Comparison of ENCODE assay signal across 8 cellular contexts in genomic region chr3:174440350-174440716, GRCh38.
DNase-seq lines count a peak whose midpoint lies in the region; ATAC-seq, FAIRE-seq and TF ChIP-seq lines count a peak whose summit lies in the region.

No MANE protein-coding gene starts in this region.

- H3K4me1 ChIP-seq in A549, result peaks cover 16% of the 10 kb centered on the region
- peaks cover 34% of the 10 kb centered on the region for H3K4me1 ChIP-seq in GM23338 (ENCODE audit: insufficient read depth)
- no peaks in the 10 kb centered on the region for H3K4me1 ChIP-seq in NT2/D1 (ENCODE audit: insufficient read depth, insufficient read length)
- peaks cover 17% of the 10 kb centered on the region for H3K4me1 ChIP-seq in ectodermal cell (ENCODE audit: control insufficient read depth, insufficient read depth, low read length)
- H3K4me1 ChIP-seq in mucosa of stomach (ENCODE audit: control insufficient read depth, insufficient read depth, low read length), result peaks cover 4% of the 10 kb centered on the region

- H3K27ac ChIP-seq in A549, result peak overlapping the region; percentile 89 to 98
- H3K27ac ChIP-seq in GM23338 (ENCODE audit: low read depth), result peak overlapping the region; percentile 96
- peak overlapping the region; percentile 98 for H3K27ac ChIP-seq in ectodermal cell (ENCODE audit: insufficient read depth, low read depth, low read length, poor library complexity, severe bottlenecking)

- CTCF ChIA-PET in A549 (lab: Yijun Ruan, JAX), result interaction anchor here (1.2 to 2.1 kb wide), 2 partner anchors 13 kb away, joined by 3 to 7 read pairs; no protein-coding TSS in a partner anchor

- TF ChIP-seq POLR2A in A549 (IDR thresholded peaks at IDR 0.05; ENCODE audit: low read length), result no peak

- TF ChIP-seq RAD21 in A549 (conservative IDR thresholded peaks at IDR 0.05 in 1 of 2, IDR thresholded peaks at IDR 0.05 in 1 of 2), result no peak

- H3K4me2 ChIP-seq in A549 (peak overlapping the region; percentile 79), GM23338 (peak overlapping the region; percentile 96)

- H3K9me3 ChIP-seq in A549 (no peaks in the 10 kb centered on the region), NT2/D1 (ENCODE audit: insufficient read depth, low read length) (no peaks in the 10 kb centered on the region), ectodermal cell (ENCODE audit: control insufficient read depth, low read length) (no peaks in the 10 kb centered on the region), mucosa of stomach (ENCODE audit: control insufficient read depth, low read length) (no peaks in the 10 kb centered on the region)

- peaks cover 4% of the 10 kb centered on the region for H3K79me2 ChIP-seq in GM23338 (replicated peaks; ENCODE audit: insufficient read depth)

- peaks cover 27% of the 10 kb centered on the region for H3K4me1 Mint-ChIP-seq in GM23338

- H3K4me3 Mint-ChIP-seq in GM23338, result peak overlapping the region; percentile 72

- no peaks in the 10 kb centered on the region for H3K9me2 ChIP-seq in GM23338 (ENCODE audit: insufficient read depth)

- H3K4me3 ChIP-seq in A549, result peak overlapping the region; percentile 59
- peak overlapping the region; percentile 73 for H3K4me3 ChIP-seq in GM23338
- H3K4me3 ChIP-seq in NT2/D1 (ENCODE audit: insufficient read length, low read depth), result peak overlapping the region; percentile 64
- peak overlapping the region; percentile 78 for H3K4me3 ChIP-seq in ectodermal cell (ENCODE audit: insufficient read depth, low read depth, low read length)
- H3K4me3 ChIP-seq in mucosa of stomach (ENCODE audit: low read length), result peak overlapping the region; percentile 88

- H3K27me3 Mint-ChIP-seq in GM23338 (ENCODE audit: insufficient read depth, low read depth, poor library complexity), result peaks cover 6% of the 10 kb centered on the region

- no peaks in the 10 kb centered on the region for H3F3A ChIP-seq in GM23338 (replicated peaks; ENCODE audit: low read depth)

- H3K27ac Mint-ChIP-seq in GM23338, result peak overlapping the region; percentile 79

- TF ChIP-seq EP300 in A549 (IDR thresholded peaks at IDR 0.05), result no peak

- POLR2A ChIA-PET in A549 (lab: Yijun Ruan, JAX), result interaction anchor here (0.5 kb wide), 1 partner anchor 1509 kb away, joined by 7 read pairs; no protein-coding TSS in a partner anchor

- H3K27me3 ChIP-seq in GM23338 (ENCODE audit: insufficient read depth), result no peaks in the 10 kb centered on the region
- no peaks in the 10 kb centered on the region for H3K27me3 ChIP-seq in NT2/D1 (ENCODE audit: insufficient read depth, insufficient read length)
- no peaks in the 10 kb centered on the region for H3K27me3 ChIP-seq in ectodermal cell (ENCODE audit: control insufficient read depth, insufficient read depth, low read length, poor library complexity, severe bottlenecking)
- H3K27me3 ChIP-seq in mucosa of stomach (ENCODE audit: control insufficient read depth, insufficient read depth, low read length), result no peaks in the 10 kb centered on the region

- H2AFZ ChIP-seq in GM23338, result no peak overlapping the region

- H3K36me3 ChIP-seq in GM23338 (ENCODE audit: insufficient read depth), result no peaks in the 10 kb centered on the region
- H3K36me3 ChIP-seq in NT2/D1 (ENCODE audit: insufficient read depth, insufficient read length, low read length), result no peaks in the 10 kb centered on the region
- no peaks in the 10 kb centered on the region for H3K36me3 ChIP-seq in ectodermal cell (ENCODE audit: control insufficient read depth, insufficient read depth, low read length)
- no peaks in the 10 kb centered on the region for H3K36me3 ChIP-seq in mucosa of stomach (ENCODE audit: control insufficient read depth, insufficient read depth, low read length)

- no peak for ATAC-seq in A549
- peak; percentile 18 for ATAC-seq in GM23338
- no peak for ATAC-seq in GM18909 (IDR thresholded peaks at IDR 0.05; ENCODE audit: poor library complexity, unreplicated experiment)

- H3K9me3 Mint-ChIP-seq in GM23338, result no peaks in the 10 kb centered on the region

- no peaks in the 10 kb centered on the region for H4K20me1 ChIP-seq in GM23338 (replicated peaks; ENCODE audit: insufficient read depth)

- TF ChIP-seq CTCF in A549 (IDR thresholded peaks at IDR 0.05) (no peak), GM23338 (conservative IDR thresholded peaks at IDR 0.05; ENCODE audit: low read depth in 2 of 2) (no peak)

- DNase-seq in A549 (ENCODE audit: low read depth in 1 of 2, low spot score in 1 of 2) (no peak), GM23338 (ENCODE audit: low spot score) (peak; percentile 59), NT2/D1 (ENCODE audit: low read depth, low spot score) (no peak), activated gamma-delta T cell treated with Interleukin-2 at 50 U/mL for 16 hours (no peak)
- DNase-seq in stimulated activated CD4-positive, alpha-beta T cell treated with anti-CD3 and anti-CD28 coated beads, Interleukin-2, amount 100 ng/mL, for 24 hours, result no peak

- H3K9ac ChIP-seq in NT2/D1 (ENCODE audit: insufficient read length, low read depth) (peak overlapping the region; percentile 83), mucosa of stomach (ENCODE audit: low read length) (peak overlapping the region; percentile 83)

- no peaks in the 10 kb centered on the region for H3K36me3 Mint-ChIP-seq in GM23338 (ENCODE audit: low read depth)

- FAIRE-seq in A549 (lab: Jason Lieb, UNC), result no peak

- 4% methylated on average over 6 of the region's 6 CpGs for WGBS in A549 (ENCODE audit: missing lambda C conversion rate)
- WGBS in ectodermal cell, 2 experiments, result 1 to 4% methylated on average over 6 of the region's 6 CpGs

TF ChIP-seq in A549, 52 proteins besides CTCF, POLR2A, EP300 and RAD21:
- TF ChIP-seq EHMT2 (IDR thresholded peaks at IDR 0.05; ENCODE audit: low read depth) (no peak), CEBPB (IDR thresholded peaks at IDR 0.05) (0 out of 4 replicates have a peak, but pooled peaks of 1 of the 2 experiments have one; percentile 17), HEYL (CRISPR knock-in tag; IDR thresholded peaks at IDR 0.05) (no peak), BHLHE40 (IDR thresholded peaks at IDR 0.05; ENCODE audit: low read depth, low read length) (no peak), NFE2L2 (conservative IDR thresholded peaks at IDR 0.05; ENCODE audit: low read length) (no peak), RNF2 (IDR thresholded peaks at IDR 0.05; ENCODE audit: borderline replicate concordance, low read depth) (no peak), ZNF302 (CRISPR knock-in tag; IDR thresholded peaks at IDR 0.05) (no peak), HES2 (IDR thresholded peaks at IDR 0.05) (no peak)

TF ChIP-seq in GM23338, 12 proteins besides CTCF, POLR2A, EP300 and RAD21:
- TF ChIP-seq CREB1 (CRISPR knock-in tag; IDR thresholded peaks at IDR 0.05; ENCODE audit: low read depth), result no peak
- TF ChIP-seq ZNF114 (CRISPR knock-in tag; IDR thresholded peaks at IDR 0.05), result peak; percentile 10; the same call in 1 of the 2 replicates
